21 cellular contexts compared by ENCODE assay signal in the genomic region with DNA sequence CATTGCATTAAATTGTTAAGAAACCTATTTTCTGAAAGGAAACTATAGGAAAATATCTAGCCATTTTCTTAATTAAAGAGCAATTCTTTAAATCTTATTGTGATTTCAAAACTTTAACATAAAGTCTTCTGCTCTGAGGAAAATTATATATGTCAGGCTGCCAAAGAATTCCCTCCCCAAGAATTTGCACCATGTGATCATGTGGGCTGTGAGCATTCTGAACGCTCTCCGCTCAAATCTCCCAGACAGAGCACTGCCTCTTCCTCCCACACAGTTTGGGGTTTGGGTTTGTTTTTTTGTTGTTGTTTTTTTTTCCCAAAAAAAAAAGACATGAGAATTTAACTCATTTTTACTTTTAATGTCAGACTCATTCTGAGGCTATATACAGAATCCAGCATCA.
"Had no signal": no experiment of that assay in that cellular context is flagged by ENCODE, and none has a peak within 500 bp of the region (broad histone marks: within the 10 kb centered on the region; RNA-seq: fewer than 3 reads in every experiment).

No MANE protein-coding gene starts in this region.

- ATAC-seq: foreskin keratinocyte, left colon, natural killer cell, pancreas, right cardiac atrium had no signal

- H3K27me3 ChIP-seq: hepatocyte, pancreas, suprapubic skin, tibial artery, upper lobe of left lung, uterus had no signal

- H3K27me3 Mint-ChIP-seq: progenitor cell of endocrine pancreas had no signal

- H3K79me2 ChIP-seq: hepatocyte had no signal

- FAIRE-seq: pancreas, small intestine had no signal

- H3K4me3 Mint-ChIP-seq: endodermal cell, natural killer cell, neural crest cell had no signal

- DNase-seq: cerebellar nuclear complex; effector CD4-positive, alpha-beta T cell; endodermal cell; foreskin keratinocyte; head of caudate nucleus; left colon; natural killer cell; nucleus accumbens; pancreas; right cardiac atrium; small intestine; stimulated activated CD4-positive, alpha-beta T cell treated with anti-CD3 and anti-CD28 coated beads, Interleukin-2, amount 100 ng/mL, for 48 hours; stimulated activated naive CD4-positive, alpha-beta T cell treated with Interleukin-2 at 50 U/mL for 16 hours; tibial artery; upper lobe of left lung; uterus had no signal

- H2AFZ ChIP-seq: hepatocyte had no signal

- H3K4me1 Mint-ChIP-seq: natural killer cell, neural crest cell had no signal

- H3K9me3 Mint-ChIP-seq: endodermal cell, natural killer cell, neural crest cell had no signal

- H3K4me1 ChIP-seq: foreskin keratinocyte, pancreas, suprapubic skin, tibial artery, upper lobe of left lung, uterus had no signal

- H3K36me3 ChIP-seq: pancreas, suprapubic skin, tibial artery, upper lobe of left lung, uterus had no signal

- H3K9me3 ChIP-seq: pancreas, suprapubic skin, tibial artery, upper lobe of left lung, uterus had no signal

- H3K4me3 ChIP-seq: coronary artery, hepatocyte, pancreas, suprapubic skin, tibial artery, upper lobe of left lung, uterus had no signal

- H3K4me2 ChIP-seq: hepatocyte had no signal

- H3K27ac Mint-ChIP-seq: endodermal cell, natural killer cell, progenitor cell of endocrine pancreas had no signal

- H3K27ac ChIP-seq: coronary artery, foreskin keratinocyte, hepatocyte, pancreas, suprapubic skin, tibial artery, upper lobe of left lung, uterus had no signal

- H3K36me3 Mint-ChIP-seq: natural killer cell had no signal
